Comparison of ENCODE assay signal across 6 cellular contexts in genomic region chr15:66963084-66963483, GRCh38.
"Had no signal": no experiment of that assay in that cellular context is flagged by ENCODE, and none has a peak within 500 bp of the region (broad histone marks: within the 10 kb centered on the region; RNA-seq: fewer than 3 reads in every experiment).

No MANE protein-coding gene starts in this region.

- FAIRE-seq: H1, H54, HTR-8/SVneo had no signal

- H3K4me3 ChIP-seq: GM23338 had no signal

- DNase-seq: H9, HCEC 1CT had no signal

- ATAC-seq: GM23338 had no signal
